25 cellular contexts compared by ENCODE assay signal in genomic region chr15:69815793-69816192, GRCh38.
DNase-seq lines count a peak whose midpoint lies in the region; ATAC-seq lines count a peak whose summit lies in the region.
"Had no signal": no experiment of that assay in that cellular context is flagged by ENCODE, and none has a peak within 500 bp of the region (broad histone marks: within the 10 kb centered on the region; RNA-seq: fewer than 3 reads in every experiment).

No MANE protein-coding gene starts in this region.

- H3K4me1 Mint-ChIP-seq in activated CD8-positive, alpha-beta T cell treated with anti-CD3 and anti-CD28 coated beads, Interleukin-2, amount 10 ng/mL, durations not matched to agents 7 days and 5 days (ENCODE audit: low read depth) = peaks cover 17% of the 10 kb centered on the region
- peaks cover 7 to 18% (median 13%) of the 10 kb centered on the region in 4 donors for H3K4me1 Mint-ChIP-seq in naive thymus-derived CD8-positive, alpha-beta T cell

- ATAC-seq in activated CD8-positive, alpha-beta T cell treated with anti-CD3 and anti-CD28 coated beads, Interleukin-2, amount 10 ng/mL, durations not matched to agents 7 days and 5 days = peak; percentile 70
- ATAC-seq in naive thymus-derived CD8-positive, alpha-beta T cell = peak; percentile 83 to 93
- ATAC-seq: GM12878, HepG2, K562, SK-N-SH treated with all-trans-retinoic acid at 6 μM for 48 hours had no signal

- no peaks in the 10 kb centered on the region for H3K9me3 Mint-ChIP-seq in activated CD8-positive, alpha-beta T cell treated with anti-CD3 and anti-CD28 coated beads, Interleukin-2, amount 10 ng/mL, durations not matched to agents 7 days and 5 days (ENCODE audit: insufficient read depth)
- H3K9me3 Mint-ChIP-seq in naive thymus-derived CD8-positive, alpha-beta T cell = no peaks in the 10 kb centered on the region
- H3K9me3 Mint-ChIP-seq: CD14-positive monocyte, HFFc6 had no signal

- CTCF ChIA-PET in activated CD8-positive, alpha-beta T cell treated with anti-CD3 and anti-CD28 coated beads, Interleukin-2, amount 10 ng/mL, durations not matched to agents 7 days and 5 days (lab: Charles Lee) = no interaction called here

- no peak overlapping the region for H3K4me3 Mint-ChIP-seq in activated CD8-positive, alpha-beta T cell treated with anti-CD3 and anti-CD28 coated beads, Interleukin-2, amount 10 ng/mL, durations not matched to agents 7 days and 5 days
- no peak overlapping the region for H3K4me3 Mint-ChIP-seq in naive thymus-derived CD8-positive, alpha-beta T cell
- H3K4me3 Mint-ChIP-seq: CD14-positive monocyte, HFFc6 had no signal

- H3K36me3 Mint-ChIP-seq in activated CD8-positive, alpha-beta T cell treated with anti-CD3 and anti-CD28 coated beads, Interleukin-2, amount 10 ng/mL, durations not matched to agents 7 days and 5 days (ENCODE audit: low read depth) = no peaks in the 10 kb centered on the region
- H3K36me3 Mint-ChIP-seq in naive thymus-derived CD8-positive, alpha-beta T cell = no peaks in the 10 kb centered on the region

- peaks cover 13% of the 10 kb centered on the region for H3K27me3 Mint-ChIP-seq in activated CD8-positive, alpha-beta T cell treated with anti-CD3 and anti-CD28 coated beads, Interleukin-2, amount 10 ng/mL, durations not matched to agents 7 days and 5 days (ENCODE audit: low read depth)
- H3K27me3 Mint-ChIP-seq in naive thymus-derived CD8-positive, alpha-beta T cell = peaks cover 0 to 6% (median 4%) of the 10 kb centered on the region in 5 donors

- H3K27ac Mint-ChIP-seq in activated CD8-positive, alpha-beta T cell treated with anti-CD3 and anti-CD28 coated beads, Interleukin-2, amount 10 ng/mL, durations not matched to agents 7 days and 5 days = no peak overlapping the region
- peak overlapping the region in 2 of 10 donors; percentile 34 to 70 for H3K27ac Mint-ChIP-seq in naive thymus-derived CD8-positive, alpha-beta T cell
- H3K27ac Mint-ChIP-seq: HFFc6 had no signal

- DNase-seq in NCI-H2107 treated with DMSO at 0.1 percent for 48 hours (lab: John Stamatoyannopoulos, UW; ENCODE audit: unreplicated experiment) (peak; percentile 14), NCI-H2107 (lab: John Stamatoyannopoulos, UW) (no peak), COLO668 (lab: John Stamatoyannopoulos, UW; ENCODE audit: unreplicated experiment) (peak; percentile 23), glomerular visceral epithelial cell (ENCODE audit: extremely low spot score) (no peak), dedifferentiated amniotic fluid mesenchymal stem cell (ENCODE audit: extremely low spot score) (no peak), NK-92 (lab: John Stamatoyannopoulos, UW; ENCODE audit: unreplicated experiment) (no peak)
- DNase-seq in activated CD8-positive, alpha-beta T cell treated with anti-CD3 and anti-CD28 coated beads, Interleukin-2, amount 10 ng/mL, durations not matched to agents 7 days and 5 days = peak; percentile 31
- peak in 1 of 10 donors; percentile 21 for DNase-seq in naive thymus-derived CD8-positive, alpha-beta T cell
- DNase-seq: 8988T, ACHN, BE2C, GOT3, HFFc6, MV-4-11, NCI-H1105, NCI-H146, NCI-H1930, NCI-H2171, NCI-H226, NCI-H526 had no signal

- POLR2A ChIA-PET in activated CD8-positive, alpha-beta T cell treated with anti-CD3 and anti-CD28 coated beads, Interleukin-2, amount 10 ng/mL, durations not matched to agents 7 days and 5 days (lab: Charles Lee) = interaction anchor here (0.6 kb wide), 1 partner anchor 1006 kb away, joined by 3 read pairs; no protein-coding TSS in a partner anchor
- POLR2A ChIA-PET in naive thymus-derived CD8-positive, alpha-beta T cell (lab: Charles Lee) = no interaction called here

Comparison
In these comparisons a context has a peak if more than half of its experiments do, and no peak if none do; other contexts are left out.
1. DNase-seq: peak in NCI-H2107 treated with DMSO at 0.1 percent for 48 hours (single experiment), COLO668 (single experiment) and activated CD8-positive, alpha-beta T cell treated with anti-CD3 and anti-CD28 coated beads, Interleukin-2, amount 10 ng/mL, durations not matched to agents 7 days and 5 days (single experiment); none in NCI-H2107 (single experiment), glomerular visceral epithelial cell (single experiment), dedifferentiated amniotic fluid mesenchymal stem cell (single experiment) and NK-92 (single experiment).